8 cellular contexts compared by ENCODE assay signal in genomic region chr1:42931911-42932422, GRCh38. TPM values are rescaled to one million over a fixed set of nuclear protein-coding genes. Genes with fewer than 3 reads are reported as not detected.
DNase-seq lines count a peak whose midpoint lies in the region; ATAC-seq and TF ChIP-seq lines count a peak whose summit lies in the region.

No MANE protein-coding gene starts in this region.

- TF ChIP-seq CTCF in GM12864 (IDR thresholded peaks at IDR 0.05; ENCODE audit: low read depth, low read length, missing control alignments) (no peak), HCT116 (IDR thresholded peaks at IDR 0.05 in 2 of 3, conservative IDR thresholded peaks at IDR 0.05 in 1 of 3; ENCODE audit: borderline replicate concordance in 1 of 3, insufficient read depth in 1 of 3, low read depth in 2 of 3, low read length in 2 of 3) (no peak)

- H3K4me1 ChIP-seq in HCT116 (ENCODE audit: control insufficient read depth in 1 of 2, insufficient read depth in 2 of 2, low read length in 2 of 2): peaks cover 51 to 77% of the 10 kb centered on the region in 2 experiments

- TF ChIP-seq RAD21 in HCT116 (IDR thresholded peaks at IDR 0.05; ENCODE audit: low read depth): no peak

- no peak overlapping the region for H2AFZ ChIP-seq in HCT116 (ENCODE audit: low read depth, low read length, poor library complexity, severe bottlenecking)

- intact Hi-C loops in HCT116 (cut with micrococcal nuclease): loop anchor here (1.0 kb wide), 1 partner anchor 141 kb away; no protein-coding TSS in a partner anchor
- intact Hi-C loops in left ventricle myocardium superior (cut with micrococcal nuclease): no loop called here

- H3K79me2 ChIP-seq in HCT116 (ENCODE audit: insufficient read depth, low read length): peaks cover 71% of the 10 kb centered on the region

- no peak for TF ChIP-seq POLR2A in HCT116 (IDR thresholded peaks at IDR 0.05; ENCODE audit: borderline replicate concordance, extremely low read depth, insufficient read depth, insufficient read length)

- no peaks in the 10 kb centered on the region for H4K20me1 ChIP-seq in HCT116 (ENCODE audit: insufficient read depth)

- RAD21 ChIA-PET in HCT116 (lab: Charles Lee; ENCODE audit: low non-redundant PET in 1 of 2, low total read pairs in 2 of 2, uncharacterized antibody in 2 of 2, unreplicated experiment in 2 of 2): interaction anchor here (0.7 to 1.1 kb wide), 3 partner anchors 126 to 142 kb away, joined by 3 to 4 read pairs (median 3); no protein-coding TSS in a partner anchor

- no TSS peak for BruUV-seq in HCT116 (replicated peaks; lab: Mats Ljungman, UMichigan)

- DNase-seq in GM12864 (ENCODE audit: low read depth): peak; percentile 85
- DNase-seq in HCT116 (ENCODE audit: low read depth, low spot score): no peak
- DNase-seq in NCI-H2029 (lab: John Stamatoyannopoulos, UW): peak; percentile 91
- peak; percentile 59 for DNase-seq in activated T-cell treated with anti-CD3 and anti-CD28 coated beads for 1 hour (ENCODE audit: low read depth)
- DNase-seq in left ventricle myocardium superior: peak; percentile 71
- DNase-seq in stimulated activated CD4-positive, alpha-beta T cell treated with anti-CD3 and anti-CD28 coated beads, Interleukin-15, amount 100 ng/mL, for 24 hours: peak; percentile 81
- no peak for DNase-seq in EL
- no peak for DNase-seq in AG08396 (ENCODE audit: low spot score)

- peak overlapping the region; percentile 45; the same call in 1 of the 2 replicates for H3K9ac ChIP-seq in HCT116 (ENCODE audit: low read length)

- CTCF ChIA-PET in HCT116 (lab: Charles Lee): interaction anchor here (0.6 to 1.2 kb wide), 3 partner anchors 9 to 354 kb away, joined by 3 to 12 read pairs (median 3); no protein-coding TSS in a partner anchor

- H3K36me3 ChIP-seq in HCT116 (ENCODE audit: control insufficient read depth in 1 of 2, insufficient read depth in 2 of 2, low read length in 2 of 2): peaks cover 25 to 50% of the 10 kb centered on the region in 2 experiments

- POLR2A ChIA-PET in HCT116 (lab: Charles Lee): interaction anchor here (1.0 kb wide), 1 partner anchor 141 kb away, joined by 3 read pairs; no protein-coding TSS in a partner anchor

- no peaks in the 10 kb centered on the region for H3K9me2 ChIP-seq in HCT116 (ENCODE audit: insufficient read depth)

- no peaks in the 10 kb centered on the region for H3K27me3 ChIP-seq in HCT116 (ENCODE audit: insufficient read depth, low read length)

- ATAC-seq in HCT116 (peak; percentile 9; the same call in 1 of the 2 replicates), left ventricle myocardium superior (peak; percentile 55)

- no peaks in the 10 kb centered on the region for H3K9me3 ChIP-seq in HCT116 (ENCODE audit: control insufficient read depth in 1 of 2, insufficient read depth in 1 of 2, low read depth in 1 of 2, low read length in 2 of 2)

- peak overlapping the region; percentile 48 for H3K4me2 ChIP-seq in HCT116 (ENCODE audit: low read length)

- no peak overlapping the region for H3K4me3 ChIP-seq in GM12864 (ENCODE audit: low read depth, low read length)
- no peak overlapping the region for H3K4me3 ChIP-seq in HCT116 (replicated peaks in 1 of 2; ENCODE audit: low read depth in 1 of 2, low read length in 2 of 2)

- H3K27ac ChIP-seq in HCT116 (ENCODE audit: low read depth, low read length): peak overlapping the region; percentile 76

TF ChIP-seq in HCT116, 20 proteins besides CTCF, POLR2A, EP300 and RAD21:
- no peak for TF ChIP-seq TCF7L2 (IDR thresholded peaks at IDR 0.05; ENCODE audit: borderline replicate concordance, extremely low read depth, insufficient read depth, insufficient read length)

RNA-seq across cellular contexts. Expression of gene SLC2A1, which starts 26.7 kb away (rescaled TPM):
- total RNA-seq in HCT116 (2021; ENCODE audit: unreplicated experiment) (248 TPM), left ventricle myocardium superior (38.5 TPM)
- 419 and 518 TPM in 2 replicates for polyA plus RNA-seq in HCT116 (2012)

Comparison
In these comparisons a context has a peak if more than half of its experiments do, and no peak if none do; other contexts are left out.
1. DNase-seq: peak in GM12864 (single experiment), NCI-H2029 (single experiment), activated T-cell treated with anti-CD3 and anti-CD28 coated beads for 1 hour (single experiment), left ventricle myocardium superior (single experiment) and stimulated activated CD4-positive, alpha-beta T cell treated with anti-CD3 and anti-CD28 coated beads, Interleukin-15, amount 100 ng/mL, for 24 hours (single experiment); none in HCT116 (single experiment), EL (single experiment) and AG08396 (single experiment).